ENCODE assay signal across 21 cellular contexts in genomic region chr19:806815-807421, GRCh38. TPM values are rescaled to one million over a fixed set of nuclear protein-coding genes. Genes with fewer than 3 reads are reported as not detected.
DNase-seq lines count a peak whose midpoint lies in the region; ATAC-seq and TF ChIP-seq lines count a peak whose summit lies in the region.
"Had no signal": no experiment of that assay in that cellular context is flagged by ENCODE, and none has a peak within 500 bp of the region (broad histone marks: within the 10 kb centered on the region; RNA-seq: fewer than 3 reads in every experiment).

No MANE protein-coding gene starts in this region.

- H3F3A ChIP-seq in SK-N-SH (replicated peaks; ENCODE audit: insufficient read depth) = peaks cover 34% of the 10 kb centered on the region

- TF ChIP-seq CTCF in SK-N-SH (IDR thresholded peaks at IDR 0.05) (no peak; the same call in 1 of the 2 replicates), RWPE1 (conservative IDR thresholded peaks at IDR 0.05; ENCODE audit: low read depth) (no peak), endothelial cell (IDR thresholded peaks at IDR 0.05; ENCODE audit: unreplicated experiment) (no peak)

- 94% methylated on average over 21 of the region's 34 CpGs for WGBS in SK-N-SH (ENCODE audit: low lambda C conversion rate)

- TF ChIP-seq RAD21 in SK-N-SH (IDR thresholded peaks at IDR 0.05; ENCODE audit: low read length) = no peak

- H4K20me1 ChIP-seq in SK-N-SH (ENCODE audit: insufficient read depth) = peaks cover 100% of the 10 kb centered on the region

- no peak overlapping the region for H3K9ac ChIP-seq in SK-N-SH

- no peak overlapping the region for H3K4me3 ChIP-seq in SK-N-SH (ENCODE audit: low read depth in 2 of 2, low read length in 1 of 2)
- H3K4me3 ChIP-seq: tibial artery had no signal

- H3K27me3 Mint-ChIP-seq in endothelial cell (ENCODE audit: unreplicated experiment) = peaks cover 38% of the 10 kb centered on the region
- H3K27me3 Mint-ChIP-seq: activated CD4-positive, alpha-beta T cell treated with anti-CD3 and anti-CD28 coated beads, Interleukin-2, amount 10 ng/mL, durations not matched to agents 24 days and 14 days; dendritic cell treated with granulocyte-macrophage colony-stimulating factor and Interleukin-4, amounts not matched to agents 40 ng/mL and 50 ng/mL, for 4 days; stimulated activated memory B cell treated with anti-CD40 and anti-IgM and Interleukin-4, amounts not matched to agents 10 μg/mL and 1 μg/mL and 100 μg/mL, for 72 hours had no signal

- no peak overlapping the region for H2AFZ ChIP-seq in SK-N-SH (ENCODE audit: low read depth)

- CTCF ChIA-PET in SK-N-SH (lab: Yijun Ruan, JAX) (no interaction called here), RWPE1 (lab: Yijun Ruan, JAX) (no interaction called here)

- H3K36me3 ChIP-seq in SK-N-SH (replicated peaks in 1 of 2; ENCODE audit: control insufficient read depth in 1 of 2, insufficient read depth in 2 of 2, low read length in 1 of 2) = peaks cover 54 to 86% of the 10 kb centered on the region in 2 experiments

- POLR2A ChIA-PET in SK-N-SH (lab: Yijun Ruan, JAX) = no interaction called here
- POLR2A ChIA-PET in RWPE1 (lab: Yijun Ruan, JAX; ENCODE audit: low non-redundant PET) = no interaction called here

- H3K4me1 Mint-ChIP-seq in endothelial cell (ENCODE audit: unreplicated experiment) = peaks cover 17% of the 10 kb centered on the region
- peaks cover 37% of the 10 kb centered on the region for H3K4me1 Mint-ChIP-seq in stimulated activated effector memory CD8-positive, alpha-beta T cell treated with anti-CD3 and anti-CD28 coated beads, Interleukin-12 subunit alpha, Interleukin-12 subunit beta, amount 100 ng/mL, for 72 hours

- H3K4me1 ChIP-seq in SK-N-SH (ENCODE audit: control insufficient read depth in 1 of 2, insufficient read depth in 2 of 2, low read depth in 1 of 2, low read length in 1 of 2) = peaks cover 3 to 7% of the 10 kb centered on the region in 2 experiments; a peak in 2 of 4 replicates

- no peak for TF ChIP-seq EP300 in SK-N-SH (IDR thresholded peaks at IDR 0.05; ENCODE audit: borderline replicate concordance in 1 of 2, low read depth in 1 of 2, low read length in 1 of 2)

- H3K79me2 ChIP-seq in SK-N-SH (ENCODE audit: insufficient read depth) = peaks cover 79% of the 10 kb centered on the region

- no peaks in the 10 kb centered on the region for H3K9me3 Mint-ChIP-seq in endothelial cell (ENCODE audit: unreplicated experiment)
- H3K9me3 Mint-ChIP-seq in stimulated activated effector memory CD8-positive, alpha-beta T cell treated with anti-CD3 and anti-CD28 coated beads, Interleukin-12 subunit alpha, Interleukin-12 subunit beta, amount 100 ng/mL, for 72 hours = no peaks in the 10 kb centered on the region
- H3K9me3 Mint-ChIP-seq: activated CD4-positive, alpha-beta T cell treated with anti-CD3 and anti-CD28 coated beads, Interleukin-2, amount 10 ng/mL, durations not matched to agents 24 days and 14 days; dendritic cell treated with granulocyte-macrophage colony-stimulating factor and Interleukin-4, amounts not matched to agents 40 ng/mL and 50 ng/mL, for 4 days; stimulated activated memory B cell treated with anti-CD40 and anti-IgM and Interleukin-4, amounts not matched to agents 10 μg/mL and 1 μg/mL and 100 μg/mL, for 72 hours had no signal

- ATAC-seq in SK-N-SH treated with all-trans-retinoic acid at 6 μM for 48 hours (no peak), HG02840 (IDR thresholded peaks at IDR 0.05; ENCODE audit: low FRiP score, unreplicated experiment) (no peak)
- ATAC-seq in stimulated activated effector memory CD8-positive, alpha-beta T cell treated with anti-CD3 and anti-CD28 coated beads, Interleukin-12 subunit alpha, Interleukin-12 subunit beta, amount 100 ng/mL, for 72 hours = no peak

- H3K27me3 ChIP-seq in SK-N-SH (ENCODE audit: insufficient read depth) = no peaks in the 10 kb centered on the region
- H3K27me3 ChIP-seq: tibial artery had no signal

- H3K27ac ChIP-seq in SK-N-SH (ENCODE audit: low read depth in 2 of 2, low read length in 1 of 2) (no peak overlapping the region; a peak in 1 of 4 replicates), RWPE1 (peak overlapping the region; percentile 99)
- H3K27ac ChIP-seq: tibial artery had no signal

- no peaks in the 10 kb centered on the region for H3K9me3 ChIP-seq in SK-N-SH
- H3K9me3 ChIP-seq: tibial artery had no signal

- H3K4me2 ChIP-seq in SK-N-SH = no peak overlapping the region

- H3K36me3 Mint-ChIP-seq in endothelial cell (ENCODE audit: low read depth, unreplicated experiment) = peaks cover 33% of the 10 kb centered on the region
- H3K36me3 Mint-ChIP-seq in stimulated activated effector memory CD8-positive, alpha-beta T cell treated with anti-CD3 and anti-CD28 coated beads, Interleukin-12 subunit alpha, Interleukin-12 subunit beta, amount 100 ng/mL, for 72 hours = peaks cover 99% of the 10 kb centered on the region

- H3K27ac Mint-ChIP-seq in endothelial cell (ENCODE audit: unreplicated experiment) = peak overlapping the region; percentile 68
- H3K27ac Mint-ChIP-seq in stimulated activated effector memory CD8-positive, alpha-beta T cell treated with anti-CD3 and anti-CD28 coated beads, Interleukin-12 subunit alpha, Interleukin-12 subunit beta, amount 100 ng/mL, for 72 hours = peak overlapping the region; percentile 33
- H3K27ac Mint-ChIP-seq: activated CD4-positive, alpha-beta T cell treated with anti-CD3 and anti-CD28 coated beads, Interleukin-2, amount 10 ng/mL, durations not matched to agents 24 days and 14 days; dendritic cell treated with granulocyte-macrophage colony-stimulating factor and Interleukin-4, amounts not matched to agents 40 ng/mL and 50 ng/mL, for 4 days; stimulated activated memory B cell treated with anti-CD40 and anti-IgM and Interleukin-4, amounts not matched to agents 10 μg/mL and 1 μg/mL and 100 μg/mL, for 72 hours had no signal

- no peaks in the 10 kb centered on the region for H3K9me2 ChIP-seq in SK-N-SH

- peak overlapping the region; percentile 82 for H3K4me3 Mint-ChIP-seq in endothelial cell (ENCODE audit: unreplicated experiment)
- no peak overlapping the region for H3K4me3 Mint-ChIP-seq in stimulated activated effector memory CD8-positive, alpha-beta T cell treated with anti-CD3 and anti-CD28 coated beads, Interleukin-12 subunit alpha, Interleukin-12 subunit beta, amount 100 ng/mL, for 72 hours
- H3K4me3 Mint-ChIP-seq: activated CD4-positive, alpha-beta T cell treated with anti-CD3 and anti-CD28 coated beads, Interleukin-2, amount 10 ng/mL, durations not matched to agents 24 days and 14 days; dendritic cell treated with granulocyte-macrophage colony-stimulating factor and Interleukin-4, amounts not matched to agents 40 ng/mL and 50 ng/mL, for 4 days; stimulated activated memory B cell treated with anti-CD40 and anti-IgM and Interleukin-4, amounts not matched to agents 10 μg/mL and 1 μg/mL and 100 μg/mL, for 72 hours had no signal

- DNase-seq in SK-N-SH = peak; percentile 44
- no peak for DNase-seq in RWPE1 (ENCODE audit: low spot score)
- DNase-seq in endothelial cell (ENCODE audit: low spot score) = no peak
- DNase-seq in stimulated activated effector memory CD8-positive, alpha-beta T cell treated with anti-CD3 and anti-CD28 coated beads, Interleukin-12 subunit alpha, Interleukin-12 subunit beta, amount 100 ng/mL, for 72 hours (ENCODE audit: low spot score in 2 of 2) = no peak
- DNase-seq in activated CD4-positive, alpha-beta T cell treated with anti-CD3 and anti-CD28 coated beads for 4 hours = no peak
- no peak for DNase-seq in medulla oblongata (ENCODE audit: extremely low spot score)
- DNase-seq: activated CD4-positive, alpha-beta T cell treated with anti-CD3 and anti-CD28 coated beads, Interleukin-2, amount 10 ng/mL, durations not matched to agents 24 days and 14 days; activated CD8-positive, alpha-beta memory T cell treated with anti-CD3 and anti-CD28 coated beads, Interleukin-2, amount 50 U/mL, for 4 hours; activated naive CD4-positive, alpha-beta T cell treated with Interleukin-2 at 50 U/mL for 16 hours; C1 segment of cervical spinal cord; NCI-H2081; NCI-H510A; tibial artery had no signal

TF ChIP-seq in SK-N-SH, 30 proteins besides CTCF, POLR2A, EP300 and RAD21 (continues in another document):
- no peak for TF ChIP-seq JUND (IDR thresholded peaks at IDR 0.05)

TF ChIP-seq in SK-N-SH treated with all-trans-retinoic acid at 6 μM for 48 hours, 23 proteins besides CTCF, POLR2A, EP300 and RAD21 (continues in another document):
- no peak for TF ChIP-seq SNAI2 (CRISPR knock-in tag; IDR thresholded peaks at IDR 0.05)
- TF ChIP-seq, protein P1, sequence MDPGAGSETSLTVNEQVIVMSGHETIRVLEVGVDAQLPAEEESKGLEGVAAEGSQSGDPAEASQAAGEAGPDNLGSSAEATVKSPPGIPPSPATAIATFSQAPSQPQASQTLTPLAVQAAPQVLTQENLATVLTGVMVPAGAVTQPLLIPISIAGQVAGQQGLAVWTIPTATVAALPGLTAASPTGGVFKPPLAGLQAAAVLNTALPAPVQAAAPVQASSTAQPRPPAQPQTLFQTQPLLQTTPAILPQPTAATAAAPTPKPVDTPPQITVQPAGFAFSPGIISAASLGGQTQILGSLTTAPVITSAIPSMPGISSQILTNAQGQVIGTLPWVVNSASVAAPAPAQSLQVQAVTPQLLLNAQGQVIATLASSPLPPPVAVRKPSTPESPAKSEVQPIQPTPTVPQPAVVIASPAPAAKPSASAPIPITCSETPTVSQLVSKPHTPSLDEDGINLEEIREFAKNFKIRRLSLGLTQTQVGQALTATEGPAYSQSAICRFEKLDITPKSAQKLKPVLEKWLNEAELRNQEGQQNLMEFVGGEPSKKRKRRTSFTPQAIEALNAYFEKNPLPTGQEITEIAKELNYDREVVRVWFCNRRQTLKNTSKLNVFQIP (CRISPR knock-in tag; IDR thresholded peaks at IDR 0.05; ENCODE audit: borderline replicate concordance, low read depth) = no peak

RNA-seq across cellular contexts. Expression of gene PTBP1, which starts 9.7 kb away (rescaled TPM):
- 172 and 243 TPM in 2 replicates for polyA plus RNA-seq in SK-N-SH (2012; rRNA removed)
- 81.4 and 143 TPM in 2 replicates for polyA plus RNA-seq in SK-N-SH (2012; cell fraction: cytosol; rRNA removed)
- 286 and 334 TPM in 2 replicates for polyA plus RNA-seq in SK-N-SH (2012; cell fraction: nucleus; rRNA removed)
- total RNA-seq in endothelial cell (ENCODE audit: unreplicated experiment) = 614 TPM

RNA-seq across cellular contexts. Expression of gene PLPPR3, which starts 14.8 kb away (rescaled TPM):
- 1.5 and 1.6 TPM in 2 replicates for polyA plus RNA-seq in SK-N-SH (2012; rRNA removed)
- polyA plus RNA-seq in SK-N-SH (2012; cell fraction: cytosol; rRNA removed) = 0.59 and 1.2 TPM in 2 replicates
- 1.8 and 2.1 TPM in 2 replicates for polyA plus RNA-seq in SK-N-SH (2012; cell fraction: nucleus; rRNA removed)
- 17.6 TPM for total RNA-seq in endothelial cell (ENCODE audit: unreplicated experiment)
- total RNA-seq: activated CD4-positive, alpha-beta T cell treated with anti-CD3 and anti-CD28 coated beads, Interleukin-2, amount 10 ng/mL, durations not matched to agents 24 days and 14 days had no signal
- polyA plus RNA-seq: liver had no signal

RNA-seq across cellular contexts. Expression of gene AZU1, which starts 20.7 kb away (rescaled TPM):
- polyA plus RNA-seq in SK-N-SH (2012; rRNA removed) = 0.15 TPM in 2 replicates
- polyA plus RNA-seq in SK-N-SH (2012; cell fraction: cytosol; rRNA removed) = not detected in 2 replicates
- 2.3 and 2.4 TPM in 2 replicates for polyA plus RNA-seq in SK-N-SH (2012; cell fraction: nucleus; rRNA removed)
- total RNA-seq in endothelial cell (ENCODE audit: unreplicated experiment) = 0.21 TPM
- total RNA-seq: A172; activated CD4-positive, alpha-beta T cell treated with anti-CD3 and anti-CD28 coated beads, Interleukin-2, amount 10 ng/mL, durations not matched to agents 24 days and 14 days; epithelial cell of proximal tubule; myocyte had no signal

RNA-seq across cellular contexts. Expression of gene PRTN3, which starts 33.9 kb away (rescaled TPM):
- not detected in 2 replicates for polyA plus RNA-seq in SK-N-SH (2012; rRNA removed)
- polyA plus RNA-seq in SK-N-SH (2012; cell fraction: cytosol; rRNA removed) = not detected in 2 replicates
- not detected in 2 replicates for polyA plus RNA-seq in SK-N-SH (2012; cell fraction: nucleus; rRNA removed)
- total RNA-seq in endothelial cell (ENCODE audit: unreplicated experiment) = not detected
- total RNA-seq: activated CD4-positive, alpha-beta T cell treated with anti-CD3 and anti-CD28 coated beads, Interleukin-2, amount 10 ng/mL, durations not matched to agents 24 days and 14 days; epithelial cell of proximal tubule; myocyte had no signal

RNA-seq across cellular contexts. Expression of gene ELANE, which starts 45.2 kb away (rescaled TPM):
- polyA plus RNA-seq in SK-N-SH (2012; rRNA removed) = not detected in 2 replicates
- not detected in 2 replicates for polyA plus RNA-seq in SK-N-SH (2012; cell fraction: cytosol; rRNA removed)
- polyA plus RNA-seq in SK-N-SH (2012; cell fraction: nucleus; rRNA removed) = 0.11 and 0.14 TPM in 2 replicates
- total RNA-seq in endothelial cell (ENCODE audit: unreplicated experiment) = not detected
- total RNA-seq: A172; activated CD4-positive, alpha-beta T cell treated with anti-CD3 and anti-CD28 coated beads, Interleukin-2, amount 10 ng/mL, durations not matched to agents 24 days and 14 days; epithelial cell of proximal tubule; myocyte had no signal
